ENCODE assay signal across 1 cellular context in the genomic region with DNA sequence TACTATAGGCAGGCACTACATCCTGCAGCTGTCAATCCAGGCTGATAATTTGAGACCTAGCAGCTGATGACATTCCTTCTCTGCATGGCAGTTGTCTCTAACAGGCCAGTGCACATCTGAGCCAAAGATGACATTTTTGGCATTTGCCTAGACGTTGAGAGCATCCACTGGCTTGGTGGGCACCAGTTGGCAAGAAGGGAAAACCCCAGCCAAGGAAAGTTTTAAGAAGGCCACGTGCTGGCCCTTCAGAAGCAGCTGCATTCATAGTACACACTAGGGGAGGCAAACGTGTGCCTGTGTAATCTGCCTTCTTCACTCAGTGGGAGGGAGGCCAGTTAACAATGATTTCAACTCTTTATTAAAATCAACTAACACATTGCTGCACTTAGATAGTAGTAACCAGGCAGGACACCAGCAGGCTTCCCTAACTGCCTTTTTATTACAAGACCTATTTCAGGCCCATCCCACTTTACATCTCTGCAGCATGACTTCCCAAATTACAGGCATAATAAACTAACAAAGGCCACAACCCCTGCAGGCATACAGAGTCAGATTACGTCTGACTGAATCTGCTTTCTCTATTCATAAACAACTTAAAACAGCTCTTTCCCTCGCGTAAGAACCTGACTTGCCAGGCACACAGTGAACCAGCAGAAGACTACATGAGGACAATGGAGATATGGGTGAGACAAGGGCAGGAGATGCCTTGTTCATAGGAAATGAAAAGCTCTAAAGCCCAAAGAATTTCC.
TF ChIP-seq lines count a peak whose summit lies in the region.

No MANE protein-coding gene starts in this region.

TF ChIP-seq in IMR-90, 13 proteins besides CTCF, POLR2A, EP300 and RAD21:
- TF ChIP-seq RFX5 (IDR thresholded peaks at IDR 0.05; ENCODE audit: low read depth, low read length) = no peak
TF ChIP-seq in IMR-90: peak in this region for 0.
